ENCODE assay signal across 21 cellular contexts in the genomic region with DNA sequence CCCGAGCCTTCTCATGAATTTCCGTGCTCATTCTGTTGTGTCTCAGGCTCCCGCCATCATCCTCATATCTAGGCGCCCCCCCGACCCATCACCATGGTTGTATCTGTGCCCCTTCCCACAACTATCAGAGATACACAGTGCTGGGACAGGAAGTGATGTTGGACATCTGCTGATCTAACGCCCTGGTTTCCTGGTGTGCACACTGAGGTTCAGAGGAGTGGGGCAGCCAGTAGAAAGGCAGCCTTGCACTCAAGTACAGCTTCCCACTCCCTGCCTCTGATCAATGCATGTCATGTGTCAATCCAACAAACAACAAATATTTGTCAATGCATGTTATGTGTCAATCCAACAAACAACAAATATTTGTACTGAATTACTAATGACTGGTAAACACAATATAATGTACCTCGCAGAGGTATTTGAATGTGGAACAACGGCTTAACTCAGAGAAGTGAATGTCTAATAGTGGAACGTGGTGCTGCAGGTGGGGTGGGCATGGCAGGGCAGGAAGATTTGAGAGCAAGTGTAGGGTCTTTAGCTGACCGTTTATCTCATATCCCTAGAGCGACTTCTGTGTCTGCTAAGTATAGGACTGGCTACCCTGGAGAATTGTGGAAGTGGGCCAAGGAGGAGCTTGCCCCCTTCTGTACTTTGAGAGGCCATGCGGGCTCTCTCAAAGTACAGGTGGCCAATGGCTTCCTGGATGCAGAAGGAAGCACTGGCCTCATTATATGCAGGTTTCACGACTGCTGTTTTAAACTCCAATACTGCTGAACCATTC.
"Had no signal": no experiment of that assay in that cellular context is flagged by ENCODE, and none has a peak within 500 bp of the region (broad histone marks: within the 10 kb centered on the region; RNA-seq: fewer than 3 reads in every experiment).

No MANE protein-coding gene starts in this region.

- FAIRE-seq: kidney had no signal

- H3K4me3 ChIP-seq: body of pancreas, esophagus muscularis mucosa, left ventricle myocardium inferior, transverse colon, vagina had no signal

- H3K36me3 Mint-ChIP-seq: activated naive CD8-positive, alpha-beta T cell treated with anti-CD3 and anti-CD28 coated beads for 36 hours; natural killer cell treated with Interleukin-12 subunit alpha and Interleukin-12 subunit beta and Interleukin-15 and Interleukin-18, amount 100 ng/mL, for 72 hours had no signal

- H3K4me1 Mint-ChIP-seq: activated naive CD8-positive, alpha-beta T cell treated with anti-CD3 and anti-CD28 coated beads for 36 hours had no signal

- DNase-seq: activated CD4-positive, alpha-beta T cell treated with anti-CD3 and anti-CD28 coated beads for 48 hours; activated CD8-positive, alpha-beta memory T cell treated with anti-CD3 and anti-CD28 coated beads, Interleukin-2, amount 50 U/mL, for 48 hours; activated gamma-delta T cell; activated naive CD8-positive, alpha-beta T cell treated with anti-CD3 and anti-CD28 coated beads for 36 hours; activated T-cell treated with anti-CD3 and anti-CD28 coated beads, Interleukin-2, amount 50 U/mL, for 72 hours; amygdala; body of pancreas; central memory CD4-positive, alpha-beta T cell; cortex of kidney; effector CD4-positive, alpha-beta T cell; hippocampal formation; kidney; left ventricle myocardium inferior; mesenchymal stem cell; posterior cingulate gyrus; stimulated activated CD4-positive, alpha-beta T cell treated with anti-CD3 and anti-CD28 coated beads, Interleukin-2, amount 100 ng/mL, for 48 hours; stimulated activated naive CD8-positive, alpha-beta T cell treated with anti-CD3 and anti-CD28 coated beads, Interleukin-15, Interleukin-2, amounts not matched to agents 100 U/mL and 50 U/mL, for 24 hours; transverse colon had no signal

- H3K27me3 ChIP-seq: body of pancreas, esophagus muscularis mucosa, transverse colon, vagina had no signal

- H3K4me3 Mint-ChIP-seq: activated naive CD8-positive, alpha-beta T cell treated with anti-CD3 and anti-CD28 coated beads for 36 hours; activated T-cell treated with anti-CD3 and anti-CD28 coated beads, Interleukin-2, amount 50 U/mL, for 72 hours; natural killer cell treated with Interleukin-12 subunit alpha and Interleukin-12 subunit beta and Interleukin-15 and Interleukin-18, amount 100 ng/mL, for 72 hours had no signal

- H3K27ac ChIP-seq: body of pancreas, esophagus muscularis mucosa, left ventricle myocardium inferior, vagina had no signal

- H3K4me1 ChIP-seq: esophagus muscularis mucosa, left ventricle myocardium inferior, transverse colon, vagina had no signal

- H3K27me3 Mint-ChIP-seq: activated naive CD8-positive, alpha-beta T cell treated with anti-CD3 and anti-CD28 coated beads for 36 hours; natural killer cell treated with Interleukin-12 subunit alpha and Interleukin-12 subunit beta and Interleukin-15 and Interleukin-18, amount 100 ng/mL, for 72 hours had no signal

- H3K9me3 ChIP-seq: body of pancreas, esophagus muscularis mucosa, left ventricle myocardium inferior, transverse colon, vagina had no signal

- ATAC-seq: activated T-cell treated with anti-CD3 and anti-CD28 coated beads, Interleukin-2, amount 50 U/mL, for 72 hours; body of pancreas; stimulated activated naive CD8-positive, alpha-beta T cell treated with anti-CD3 and anti-CD28 coated beads, Interleukin-15, Interleukin-2, amounts not matched to agents 100 U/mL and 50 U/mL, for 24 hours had no signal

- H3K36me3 ChIP-seq: esophagus muscularis mucosa, left ventricle myocardium inferior, transverse colon, vagina had no signal

- H3K27ac Mint-ChIP-seq: activated naive CD8-positive, alpha-beta T cell treated with anti-CD3 and anti-CD28 coated beads for 36 hours; activated T-cell treated with anti-CD3 and anti-CD28 coated beads, Interleukin-2, amount 50 U/mL, for 72 hours; natural killer cell treated with Interleukin-12 subunit alpha and Interleukin-12 subunit beta and Interleukin-15 and Interleukin-18, amount 100 ng/mL, for 72 hours had no signal

- H3K9me3 Mint-ChIP-seq: activated naive CD8-positive, alpha-beta T cell treated with anti-CD3 and anti-CD28 coated beads for 36 hours; activated T-cell treated with anti-CD3 and anti-CD28 coated beads, Interleukin-2, amount 50 U/mL, for 72 hours; natural killer cell treated with Interleukin-12 subunit alpha and Interleukin-12 subunit beta and Interleukin-15 and Interleukin-18, amount 100 ng/mL, for 72 hours had no signal
